2 cellular contexts compared by ENCODE assay signal in genomic region chr1:29324202-29324601, GRCh38.
TF ChIP-seq lines count a peak whose summit lies in the region.

No MANE protein-coding gene starts in this region.

TF ChIP-seq in GM23338, 12 proteins besides CTCF, POLR2A, EP300 and RAD21:
- no peak for TF ChIP-seq NANOG (IDR thresholded peaks at IDR 0.05; ENCODE audit: borderline replicate concordance)
- no peak for TF ChIP-seq EZH2 (IDR thresholded peaks at IDR 0.05; ENCODE audit: low read depth, unreplicated experiment)
- no peak for TF ChIP-seq CREB1 (CRISPR knock-in tag; IDR thresholded peaks at IDR 0.05; ENCODE audit: low read depth)
- TF ChIP-seq JUNB (IDR thresholded peaks at IDR 0.05; ENCODE audit: unreplicated experiment) = no peak
- TF ChIP-seq ZNF462 (CRISPR knock-in tag; IDR thresholded peaks at IDR 0.05) = no peak
- no peak for TF ChIP-seq REST (IDR thresholded peaks at IDR 0.05; ENCODE audit: unreplicated experiment)
- no peak for TF ChIP-seq ZNF331 (CRISPR knock-in tag; IDR thresholded peaks at IDR 0.05; ENCODE audit: low read depth)
- TF ChIP-seq POLR2AphosphoS5 (IDR thresholded peaks at IDR 0.05; ENCODE audit: low read depth) = no peak
- TF ChIP-seq ZNF114 (CRISPR knock-in tag; IDR thresholded peaks at IDR 0.05) = no peak
- TF ChIP-seq STAT1 (IDR thresholded peaks at IDR 0.05; ENCODE audit: unreplicated experiment) = no peak
- no peak for TF ChIP-seq ETS1 (IDR thresholded peaks at IDR 0.05)
- no peak for TF ChIP-seq EZH2phosphoT487 (IDR thresholded peaks at IDR 0.05; ENCODE audit: unreplicated experiment)

TF ChIP-seq in K562, 482 proteins besides CTCF, POLR2A, EP300 and RAD21:
- no peak for TF ChIP-seq ZSCAN32 (CRISPR knock-in tag; IDR thresholded peaks at IDR 0.05)
- no peak for TF ChIP-seq ZSCAN29 (IDR thresholded peaks at IDR 0.05)
- peak; percentile 23; the same call in 1 of the 2 replicates for TF ChIP-seq MAX (CRISPR knock-in tag; IDR thresholded peaks at IDR 0.05)
TF ChIP-seq in K562: peak in this region for 1.
